19 cellular contexts compared by ENCODE assay signal in the genomic region with DNA sequence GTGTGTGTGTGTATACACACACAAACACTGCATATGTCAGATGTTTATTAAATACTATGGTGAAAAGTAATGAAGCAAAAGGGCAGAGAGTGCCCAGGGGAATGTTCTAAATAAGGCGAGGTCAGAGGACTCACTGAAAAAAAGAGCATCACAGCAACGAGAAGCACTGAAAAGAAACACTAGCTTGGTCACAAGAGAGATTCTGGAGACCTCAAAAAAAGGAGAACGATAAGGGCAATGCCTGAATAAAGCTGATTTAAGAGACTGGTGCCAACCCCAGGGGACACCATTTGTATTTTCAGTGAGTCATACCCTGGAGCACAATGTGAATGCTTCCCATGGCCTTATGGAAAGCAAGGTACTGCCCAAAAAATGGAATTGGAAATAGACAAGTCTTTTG. TPM values are rescaled to one million over a fixed set of nuclear protein-coding genes. Genes with fewer than 3 reads are reported as not detected.
A peak's percentile ranks its signal among the peaks of the same experiment; 100 is the strongest.
DNase-seq lines count a peak whose midpoint lies in the region; ATAC-seq and TF ChIP-seq lines count a peak whose summit lies in the region.
"Had no signal": no experiment of that assay in that cellular context is flagged by ENCODE, and none has a peak within 500 bp of the region (broad histone marks: within the 10 kb centered on the region; RNA-seq: fewer than 3 reads in every experiment).

No MANE protein-coding gene starts in this region.

- no TSS peak for BruUV-seq in mammary epithelial cell (replicated peaks; lab: Mats Ljungman, UMichigan)

- H3K27me3 Mint-ChIP-seq in nephron progenitor cell (ENCODE audit: low read depth, poor library complexity) (no peaks in the 10 kb centered on the region), natural killer cell (ENCODE audit: low read depth in 2 of 2) (peaks cover 5 to 6% of the 10 kb centered on the region in 2 donors)
- H3K27me3 Mint-ChIP-seq: activated naive CD4-positive, alpha-beta T cell treated with anti-CD3 and anti-CD28 coated beads, Interleukin-2, amount 10 ng/mL, durations not matched to agents 7 days and 5 days; CD4-positive, alpha-beta memory T cell had no signal

- H3K4me2 ChIP-seq in mammary epithelial cell (ENCODE audit: insufficient read depth, low read depth, low read length) = no peak overlapping the region

- H3K36me3 Mint-ChIP-seq in nephron progenitor cell (ENCODE audit: low read depth) (peaks cover 46% of the 10 kb centered on the region), natural killer cell (no peaks in the 10 kb centered on the region)

- no peaks in the 10 kb centered on the region for H3K36me3 ChIP-seq in breast epithelium
- H3K36me3 ChIP-seq in mammary epithelial cell (ENCODE audit: insufficient read depth, low read length) = no peaks in the 10 kb centered on the region
- peaks cover 7 to 14% of the 10 kb centered on the region in 2 donors for H3K36me3 ChIP-seq in aorta (ENCODE audit: control insufficient read depth in 1 of 2, insufficient read depth in 2 of 2, low read length in 1 of 2)

- H3K79me2 ChIP-seq in mammary epithelial cell (ENCODE audit: insufficient read depth, low read length) = no peaks in the 10 kb centered on the region

- ATAC-seq in aorta (ENCODE audit: low FRiP score) (peak; percentile 81), natural killer cell (no peak), GM18868 (IDR thresholded peaks at IDR 0.05; ENCODE audit: unreplicated experiment) (no peak)

- peak overlapping the region; percentile 14 for H3K27ac Mint-ChIP-seq in nephron progenitor cell
- no peak overlapping the region for H3K27ac Mint-ChIP-seq in natural killer cell
- H3K27ac Mint-ChIP-seq: activated naive CD4-positive, alpha-beta T cell treated with anti-CD3 and anti-CD28 coated beads, Interleukin-2, amount 10 ng/mL, durations not matched to agents 7 days and 5 days; T-helper 1 cell treated with Interleukin-12 subunit alpha and Interleukin-12 subunit beta and Interleukin-4 antibody, amounts not matched to agents 30 μg/mL and 1 μg/mL, for 36 hours had no signal

- in situ Hi-C loops in mammary epithelial cell (cut with MboI; ENCODE audit: low sequenced_read_pairs in 2 of 2) = no loop called here

- H3K4me3 Mint-ChIP-seq in nephron progenitor cell = no peak overlapping the region
- no peak overlapping the region for H3K4me3 Mint-ChIP-seq in natural killer cell
- H3K4me3 Mint-ChIP-seq: activated naive CD4-positive, alpha-beta T cell treated with anti-CD3 and anti-CD28 coated beads, Interleukin-2, amount 10 ng/mL, durations not matched to agents 7 days and 5 days; T-helper 1 cell treated with Interleukin-12 subunit alpha and Interleukin-12 subunit beta and Interleukin-4 antibody, amounts not matched to agents 30 μg/mL and 1 μg/mL, for 36 hours had no signal

- H3K9me3 ChIP-seq in breast epithelium (no peaks in the 10 kb centered on the region), mammary epithelial cell (replicated peaks; ENCODE audit: insufficient read depth, low read length) (no peaks in the 10 kb centered on the region), aorta (ENCODE audit: control insufficient read depth, low read length) (no peaks in the 10 kb centered on the region)
- H3K9me3 ChIP-seq: upper lobe of left lung had no signal

- H3K4me1 Mint-ChIP-seq in nephron progenitor cell (no peaks in the 10 kb centered on the region), natural killer cell (peaks cover 0 to 5% of the 10 kb centered on the region in 2 donors)

- dilution Hi-C loops in mammary epithelial cell (cut with HindIII; ENCODE audit: low sequenced_read_pairs) = no loop called here

- DNase-seq in breast epithelium (ENCODE audit: low spot score in 2 of 2) (no peak), mammary epithelial cell (no peak), fibroblast of pulmonary artery (ENCODE audit: low read depth) (peak; percentile 55), nephron progenitor cell (no peak), aorta (peak in 1 of 2 donors; percentile 59), natural killer cell (no peak), mucosa of gallbladder (ENCODE audit: low spot score) (no peak)
- DNase-seq: activated CD8-positive, alpha-beta memory T cell treated with anti-CD3 and anti-CD28 coated beads, Interleukin-2, amount 50 U/mL, for 4 hours; activated naive CD4-positive, alpha-beta T cell treated with anti-CD3 and anti-CD28 coated beads, Interleukin-2, amount 10 ng/mL, durations not matched to agents 7 days and 5 days; CD4-positive, alpha-beta memory T cell; cerebellar nuclear complex; erythroblast; NCI-H2107; stimulated activated CD4-positive, alpha-beta T cell treated with anti-CD3 and anti-CD28 coated beads, Interleukin-2, amount 100 ng/mL, for 24 hours; upper lobe of left lung had no signal

- no peaks in the 10 kb centered on the region for H3K4me1 ChIP-seq in breast epithelium
- peaks cover 2% of the 10 kb centered on the region for H3K4me1 ChIP-seq in mammary epithelial cell (ENCODE audit: insufficient read depth, low read length)
- H3K4me1 ChIP-seq in aorta (ENCODE audit: control insufficient read depth in 1 of 2, insufficient read depth in 2 of 2, low read length in 2 of 2) = peaks cover 5 to 19% of the 10 kb centered on the region in 2 donors

- H3K27ac ChIP-seq in breast epithelium = peak overlapping the region; percentile 31 to 59
- H3K27ac ChIP-seq in mammary epithelial cell (ENCODE audit: insufficient read depth, low read depth, low read length) = no peak overlapping the region
- peak overlapping the region; percentile 25 to 82 for H3K27ac ChIP-seq in aorta (ENCODE audit: low read depth in 1 of 2, low read length in 2 of 2)
- H3K27ac ChIP-seq: RWPE1 had no signal

- no peak for TF ChIP-seq POLR2A in breast epithelium (IDR thresholded peaks at IDR 0.05)

- no peaks in the 10 kb centered on the region for H3K27me3 ChIP-seq in breast epithelium
- no peaks in the 10 kb centered on the region for H3K27me3 ChIP-seq in mammary epithelial cell (ENCODE audit: insufficient read depth, low read length)
- no peaks in the 10 kb centered on the region for H3K27me3 ChIP-seq in aorta (ENCODE audit: control insufficient read depth in 1 of 2, insufficient read depth in 2 of 2, low read length in 1 of 2)
- H3K27me3 ChIP-seq: upper lobe of left lung had no signal

- H2AFZ ChIP-seq in mammary epithelial cell (ENCODE audit: low read depth, low read length) = no peak overlapping the region

- CTCF ChIA-PET in mammary epithelial cell (lab: Charles Lee; ENCODE audit: low non-redundant PET) = no interaction called here

- TF ChIP-seq CTCF in breast epithelium (IDR thresholded peaks at IDR 0.05) (no peak), mammary epithelial cell (conservative IDR thresholded peaks at IDR 0.05 in 1 of 2, IDR thresholded peaks at IDR 0.05 in 1 of 2; ENCODE audit: extremely low read depth in 1 of 2, insufficient read depth in 1 of 2, low read depth in 1 of 2, low read length in 2 of 2) (no peak), fibroblast of pulmonary artery (IDR thresholded peaks at IDR 0.05; ENCODE audit: low read length, missing control alignments) (no peak), nephron progenitor cell (IDR thresholded peaks at IDR 0.05) (no peak), natural killer cell (IDR thresholded peaks at IDR 0.05) (no peak)

- H3K4me3 ChIP-seq in breast epithelium (no peak overlapping the region), mammary epithelial cell (replicated peaks in 1 of 3; ENCODE audit: insufficient read depth in 1 of 3, low read depth in 2 of 3, low read length in 3 of 3) (no peak overlapping the region), fibroblast of pulmonary artery (replicated peaks; ENCODE audit: low read depth, low read length) (no peak overlapping the region), aorta (ENCODE audit: low read length in 2 of 2) (no peak overlapping the region)
- H3K4me3 ChIP-seq: upper lobe of left lung had no signal

- H3K9me3 Mint-ChIP-seq in nephron progenitor cell (no peaks in the 10 kb centered on the region), natural killer cell (no peaks in the 10 kb centered on the region)
- H3K9me3 Mint-ChIP-seq: activated naive CD4-positive, alpha-beta T cell treated with anti-CD3 and anti-CD28 coated beads, Interleukin-2, amount 10 ng/mL, durations not matched to agents 7 days and 5 days had no signal

- H3K9ac ChIP-seq in mammary epithelial cell (ENCODE audit: insufficient read depth, low read length) = no peak overlapping the region

- intact Hi-C loops in breast epithelium (cut with DNase I; ENCODE audit: low total_unique reads) (no loop called here), mammary epithelial cell (cut with micrococcal nuclease) (no loop called here), aorta (cut with DNase I) (loop anchor here (5.0 kb wide), 1 partner anchor 99 kb away; no protein-coding TSS in a partner anchor), natural killer cell (cut with micrococcal nuclease) (no loop called here)

- WGBS in mammary epithelial cell (ENCODE audit: low coverage, missing lambda C conversion rate) = 74% methylated on average over 3 of the region's 3 CpGs
- WGBS in aorta, 2 donors = 2 to 5% methylated on average over 3 of the region's 3 CpGs

- H4K20me1 ChIP-seq in mammary epithelial cell (ENCODE audit: insufficient read depth, low read length) = no peaks in the 10 kb centered on the region

RNA-seq across cellular contexts. Expression of a gene that starts 14.5 kb away (rescaled TPM):
- total RNA-seq in breast epithelium (100 to 1,000 TPM in 2 of 3 donors, 10 to 100 TPM in 1; 42.2 to 183 (median 162) TPM), mammary epithelial cell (1 to 10 TPM in 1 of 2 donors, not detected in 1; 3.2 TPM), aorta (10 to 100 TPM; 48.8 to 95.6 TPM), natural killer cell (1 to 10 TPM; 1.8 to 5.2 (median 4.4) TPM), mucosa of gallbladder (271 TPM)
- polyA plus RNA-seq in mammary epithelial cell (not detected), aorta (100 to 1,000 TPM; 110 to 170 TPM)
- not detected for polyA minus RNA-seq in mammary epithelial cell
- total RNA-seq: MCF 10A had no signal

Comparison
In these comparisons a context has a peak if more than half of its experiments do, and no peak if none do; other contexts are left out.
1. RNA of a gene that starts 14.5 kb away (total RNA-seq): 271 TPM in mucosa of gallbladder (single experiment), 42.2 to 183 TPM in breast epithelium and 48.8 to 95.6 TPM in aorta; 1.8 to 5.2 TPM in natural killer cell and 3.2 TPM in mammary epithelial cell; every median in the first group is over 4 times any median in the second.
2. intact Hi-C loops: an anchor here in aorta (5.0 kb wide); none called in breast epithelium, mammary epithelial cell and natural killer cell.